In genomic region chr19:34794289-34794960, GRCh38 we compare ENCODE assay signal across 15 cellular contexts.
"Had no signal": no experiment of that assay in that cellular context is flagged by ENCODE, and none has a peak within 500 bp of the region (broad histone marks: within the 10 kb centered on the region; RNA-seq: fewer than 3 reads in every experiment).

No MANE protein-coding gene starts in this region.

- H3K27me3 ChIP-seq: ascending aorta, foreskin keratinocyte, hepatocyte had no signal

- ATAC-seq: activated CD4-positive, alpha-beta T cell treated with anti-CD3 and anti-CD28 coated beads for 36 hours; activated CD8-positive, alpha-beta T cell treated with anti-CD3 and anti-CD28 coated beads for 36 hours; foreskin keratinocyte; naive thymus-derived CD4-positive, alpha-beta T cell; stimulated activated naive B cell treated with anti-CD40 and anti-IgM and Interleukin-4, amounts not matched to agents 10 μg/mL and 1 μg/mL and 100 μg/mL, for 72 hours; WTC11 had no signal

- H2AFZ ChIP-seq: hepatocyte had no signal

- H3K27ac Mint-ChIP-seq: activated CD4-positive, alpha-beta T cell treated with anti-CD3 and anti-CD28 coated beads for 36 hours; activated CD8-positive, alpha-beta T cell treated with anti-CD3 and anti-CD28 coated beads for 36 hours; activated naive CD4-positive, alpha-beta T cell treated with anti-CD3 and anti-CD28 coated beads, Interleukin-2, amount 10 ng/mL, durations not matched to agents 7 days and 5 days; activated T-helper 2 cell treated with anti-CD3 and anti-CD28 coated beads, Interferon-gamma antibody, Interleukin-2, Interleukin-4, amounts not matched to agents 10 μg/mL and 5 μg/mL and 100 μg/mL, durations not matched to agents 14 hours and 24 hours and 36 hours; stimulated activated naive B cell treated with anti-CD40 and anti-IgM and Interleukin-4, amounts not matched to agents 10 μg/mL and 1 μg/mL and 100 μg/mL, for 72 hours; WTC11 had no signal

- DNase-seq: activated CD4-positive, alpha-beta T cell treated with anti-CD3 and anti-CD28 coated beads for 36 hours; activated CD8-positive, alpha-beta T cell treated with anti-CD3 and anti-CD28 coated beads for 36 hours; activated naive CD4-positive, alpha-beta T cell treated with anti-CD3 and anti-CD28 coated beads, Interleukin-2, amount 10 ng/mL, durations not matched to agents 7 days and 5 days; activated T-cell treated with anti-CD3 and anti-CD28 coated beads, Interleukin-2, amount 50 U/mL, for 1 hour; effector CD8-positive, alpha-beta T cell; foreskin keratinocyte; left cardiac atrium; mesendoderm; retina; stimulated activated naive B cell treated with anti-CD40 and anti-IgM and Interleukin-4, amounts not matched to agents 10 μg/mL and 1 μg/mL and 100 μg/mL, for 72 hours had no signal

- H3K9me3 ChIP-seq: ascending aorta had no signal

- H3K27me3 Mint-ChIP-seq: activated CD4-positive, alpha-beta T cell treated with anti-CD3 and anti-CD28 coated beads for 36 hours; activated CD8-positive, alpha-beta T cell treated with anti-CD3 and anti-CD28 coated beads for 36 hours; activated naive CD4-positive, alpha-beta T cell treated with anti-CD3 and anti-CD28 coated beads, Interleukin-2, amount 10 ng/mL, durations not matched to agents 7 days and 5 days; naive thymus-derived CD4-positive, alpha-beta T cell had no signal

- H3K4me3 Mint-ChIP-seq: activated CD4-positive, alpha-beta T cell treated with anti-CD3 and anti-CD28 coated beads for 36 hours; activated CD8-positive, alpha-beta T cell treated with anti-CD3 and anti-CD28 coated beads for 36 hours; activated naive CD4-positive, alpha-beta T cell treated with anti-CD3 and anti-CD28 coated beads, Interleukin-2, amount 10 ng/mL, durations not matched to agents 7 days and 5 days; stimulated activated naive B cell treated with anti-CD40 and anti-IgM and Interleukin-4, amounts not matched to agents 10 μg/mL and 1 μg/mL and 100 μg/mL, for 72 hours; WTC11 had no signal

- H3K27ac ChIP-seq: ascending aorta, foreskin keratinocyte, hepatocyte had no signal

- H3K36me3 ChIP-seq: ascending aorta had no signal

- H3K4me1 Mint-ChIP-seq: activated naive CD4-positive, alpha-beta T cell treated with anti-CD3 and anti-CD28 coated beads, Interleukin-2, amount 10 ng/mL, durations not matched to agents 7 days and 5 days had no signal

- H3K79me2 ChIP-seq: hepatocyte had no signal

- H3K4me2 ChIP-seq: hepatocyte had no signal

- H3K4me3 ChIP-seq: ascending aorta, hepatocyte had no signal

- H3K4me1 ChIP-seq: ascending aorta, foreskin keratinocyte had no signal

- H3K36me3 Mint-ChIP-seq: activated naive CD4-positive, alpha-beta T cell treated with anti-CD3 and anti-CD28 coated beads, Interleukin-2, amount 10 ng/mL, durations not matched to agents 7 days and 5 days; stimulated activated naive B cell treated with anti-CD40 and anti-IgM and Interleukin-4, amounts not matched to agents 10 μg/mL and 1 μg/mL and 100 μg/mL, for 72 hours; WTC11 had no signal
